ENCODE assay signal across 21 cellular contexts in the genomic region with DNA sequence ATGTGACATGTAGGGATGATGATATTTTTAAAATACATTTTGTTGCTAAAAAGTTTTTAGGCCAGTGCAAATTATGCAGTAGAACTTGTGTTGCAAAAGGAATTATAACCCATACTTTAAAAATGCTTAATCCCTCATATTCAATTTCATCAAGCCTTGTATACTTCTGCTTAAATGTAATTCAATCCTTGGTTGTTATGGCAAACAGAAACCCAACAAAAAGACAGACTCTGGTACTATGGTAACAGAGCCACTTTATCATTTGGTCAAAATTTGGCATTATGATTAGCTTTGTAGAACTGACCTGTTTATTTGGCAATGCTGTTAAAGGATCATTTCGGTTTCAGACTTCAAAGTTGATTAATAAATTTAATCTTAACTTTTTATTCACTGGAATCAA.
"Had no signal": no experiment of that assay in that cellular context is flagged by ENCODE, and none has a peak within 500 bp of the region (broad histone marks: within the 10 kb centered on the region; RNA-seq: fewer than 3 reads in every experiment).

No MANE protein-coding gene starts in this region.

- H3K27ac Mint-ChIP-seq: activated CD4-positive, alpha-beta memory T cell treated with anti-CD3 and anti-CD28 coated beads, Interleukin-2, amount 10 ng/mL, durations not matched to agents 7 days and 5 days; activated CD8-positive, alpha-beta memory T cell treated with anti-CD3 and anti-CD28 coated beads, Interleukin-2, amount 10 ng/mL, durations not matched to agents 7 days and 5 days; activated naive CD8-positive, alpha-beta T cell treated with anti-CD3 and anti-CD28 coated beads for 36 hours; activated T-helper 17 cell treated with anti-CD3 and anti-CD28 coated beads, Interleukin-2, amount 50 U/mL, for 72 hours; endodermal cell; naive B cell; progenitor cell of endocrine pancreas had no signal

- H3K4me1 Mint-ChIP-seq: activated CD4-positive, alpha-beta memory T cell treated with anti-CD3 and anti-CD28 coated beads, Interleukin-2, amount 10 ng/mL, durations not matched to agents 7 days and 5 days; activated naive CD8-positive, alpha-beta T cell treated with anti-CD3 and anti-CD28 coated beads for 36 hours; activated T-helper 17 cell treated with anti-CD3 and anti-CD28 coated beads, Interleukin-2, amount 50 U/mL, for 72 hours; endodermal cell; naive B cell had no signal

- H3K4me3 Mint-ChIP-seq: activated CD4-positive, alpha-beta memory T cell treated with anti-CD3 and anti-CD28 coated beads, Interleukin-2, amount 10 ng/mL, durations not matched to agents 7 days and 5 days; activated CD8-positive, alpha-beta memory T cell treated with anti-CD3 and anti-CD28 coated beads, Interleukin-2, amount 10 ng/mL, durations not matched to agents 7 days and 5 days; activated naive CD8-positive, alpha-beta T cell treated with anti-CD3 and anti-CD28 coated beads for 36 hours; activated T-helper 17 cell treated with anti-CD3 and anti-CD28 coated beads, Interleukin-2, amount 50 U/mL, for 72 hours; endodermal cell; naive B cell; neural crest cell had no signal

- H3K4me3 ChIP-seq: cardiac muscle cell, dorsolateral prefrontal cortex, gastrocnemius medialis, left ventricle myocardium inferior, upper lobe of right lung had no signal

- H3K4me1 ChIP-seq: gastrocnemius medialis, left ventricle myocardium inferior, upper lobe of right lung had no signal

- H3K27me3 ChIP-seq: cardiac muscle cell, dorsolateral prefrontal cortex, gastrocnemius medialis, upper lobe of right lung had no signal

- DNase-seq: activated CD4-positive, alpha-beta memory T cell treated with anti-CD3 and anti-CD28 coated beads, Interleukin-2, amount 10 ng/mL, durations not matched to agents 7 days and 5 days; activated CD4-positive, alpha-beta T cell treated with anti-CD3 and anti-CD28 coated beads for 48 hours; activated CD4-positive, CD25-positive, alpha-beta regulatory T cell; activated CD8-positive, alpha-beta memory T cell treated with anti-CD3 and anti-CD28 coated beads, Interleukin-2, amount 10 ng/mL, durations not matched to agents 7 days and 5 days; activated naive CD4-positive, alpha-beta T cell; activated naive CD8-positive, alpha-beta T cell treated with anti-CD3 and anti-CD28 coated beads for 36 hours; amygdala; dorsolateral prefrontal cortex; endodermal cell; gastrocnemius medialis; head of caudate nucleus; kidney; left ventricle myocardium inferior; naive B cell; stimulated activated naive CD4-positive, alpha-beta T cell; T1000; upper lobe of right lung had no signal

- H3K9me3 Mint-ChIP-seq: activated CD4-positive, alpha-beta memory T cell treated with anti-CD3 and anti-CD28 coated beads, Interleukin-2, amount 10 ng/mL, durations not matched to agents 7 days and 5 days; activated naive CD8-positive, alpha-beta T cell treated with anti-CD3 and anti-CD28 coated beads for 36 hours; activated T-helper 17 cell treated with anti-CD3 and anti-CD28 coated beads, Interleukin-2, amount 50 U/mL, for 72 hours; endodermal cell; naive B cell; neural crest cell had no signal

- H3K27me3 Mint-ChIP-seq: activated CD4-positive, alpha-beta memory T cell treated with anti-CD3 and anti-CD28 coated beads, Interleukin-2, amount 10 ng/mL, durations not matched to agents 7 days and 5 days; activated CD8-positive, alpha-beta memory T cell treated with anti-CD3 and anti-CD28 coated beads, Interleukin-2, amount 10 ng/mL, durations not matched to agents 7 days and 5 days; activated naive CD8-positive, alpha-beta T cell treated with anti-CD3 and anti-CD28 coated beads for 36 hours; activated T-helper 17 cell treated with anti-CD3 and anti-CD28 coated beads, Interleukin-2, amount 50 U/mL, for 72 hours; naive B cell; progenitor cell of endocrine pancreas had no signal

- H3K9me3 ChIP-seq: gastrocnemius medialis, left ventricle myocardium inferior, upper lobe of right lung had no signal

- H3K27ac ChIP-seq: cardiac muscle cell, dorsolateral prefrontal cortex, gastrocnemius medialis, left ventricle myocardium inferior, upper lobe of right lung had no signal
